13 cellular contexts compared by ENCODE assay signal in genomic region chr9:114363424-114363823, GRCh38. TPM values are rescaled to one million over a fixed set of nuclear protein-coding genes. Genes with fewer than 3 reads are reported as not detected.
A peak's percentile ranks its signal among the peaks of the same experiment; 100 is the strongest.
DNase-seq lines count a peak whose midpoint lies in the region; ATAC-seq, FAIRE-seq and TF ChIP-seq lines count a peak whose summit lies in the region.
"Had no signal": no experiment of that assay in that cellular context is flagged by ENCODE, and none has a peak within 500 bp of the region (broad histone marks: within the 10 kb centered on the region; RNA-seq: fewer than 3 reads in every experiment).

No MANE protein-coding gene starts in this region.

- no peaks in the 10 kb centered on the region for H3K9me3 Mint-ChIP-seq in activated naive CD8-positive, alpha-beta T cell treated with anti-CD3 and anti-CD28 coated beads for 36 hours

- CTCF ChIA-PET in SK-N-SH (lab: Yijun Ruan, JAX): interaction anchor here (1.0 kb wide), 1 partner anchor 26 kb away, joined by 3 read pairs; no protein-coding TSS in a partner anchor

- H3K79me2 ChIP-seq in SK-N-SH (ENCODE audit: insufficient read depth) (no peaks in the 10 kb centered on the region), Karpas-422 (ENCODE audit: low read length) (peaks cover 8% of the 10 kb centered on the region; the same call in 1 of the 2 replicates)

- H3K36me3 ChIP-seq in SK-N-SH (replicated peaks in 1 of 2; ENCODE audit: control insufficient read depth in 1 of 2, insufficient read depth in 2 of 2, low read length in 1 of 2): no peaks in the 10 kb centered on the region
- H3K36me3 ChIP-seq in Karpas-422 (ENCODE audit: insufficient read depth, low read length): peaks cover 63% of the 10 kb centered on the region
- H3K36me3 ChIP-seq in psoas muscle (ENCODE audit: insufficient read depth in 1 of 2, low read depth in 1 of 2): peaks cover 0 to 38% of the 10 kb centered on the region in 2 donors

- POLR2A ChIA-PET in SK-N-SH (lab: Yijun Ruan, JAX): no interaction called here

- peaks cover 78% of the 10 kb centered on the region for H3K36me3 Mint-ChIP-seq in activated naive CD8-positive, alpha-beta T cell treated with anti-CD3 and anti-CD28 coated beads for 36 hours

- WGBS in SK-N-SH (ENCODE audit: low lambda C conversion rate): 17% methylated on average over 1 of the region's 2 CpGs
- 43 to 70% (median 63%) methylated on average over 2 of the region's 2 CpGs for WGBS in psoas muscle, 3 donors

- H3K27me3 Mint-ChIP-seq in activated naive CD8-positive, alpha-beta T cell treated with anti-CD3 and anti-CD28 coated beads for 36 hours: no peaks in the 10 kb centered on the region

- H2AFZ ChIP-seq in SK-N-SH (ENCODE audit: low read depth) (no peak overlapping the region), Karpas-422 (ENCODE audit: low read length) (no peak overlapping the region)

- intact Hi-C loops in psoas muscle (cut with DNase I): no loop called here

- H3K4me2 ChIP-seq in SK-N-SH (0 out of 2 replicates have a peak overlapping the region, but pooled peaks have one; percentile 19), Karpas-422 (ENCODE audit: low read depth, low read length, poor library complexity, severe bottlenecking) (no peak overlapping the region)

- no peak for ATAC-seq in SK-N-SH treated with all-trans-retinoic acid at 6 μM for 48 hours
- ATAC-seq in psoas muscle: no peak
- ATAC-seq: Panc1 had no signal

- no peak for TF ChIP-seq EP300 in SK-N-SH (IDR thresholded peaks at IDR 0.05; ENCODE audit: borderline replicate concordance in 1 of 2, low read depth in 1 of 2, low read length in 1 of 2)

- H3K4me1 ChIP-seq in SK-N-SH (ENCODE audit: control insufficient read depth in 1 of 2, insufficient read depth in 2 of 2, low read depth in 1 of 2, low read length in 1 of 2) (peaks cover 0 to 5% of the 10 kb centered on the region in 2 experiments; a peak in 1 of 4 replicates), Karpas-422 (ENCODE audit: low read length) (peaks cover 50% of the 10 kb centered on the region), psoas muscle (no peaks in the 10 kb centered on the region)

- H3K9me2 ChIP-seq in SK-N-SH (no peaks in the 10 kb centered on the region), Karpas-422 (replicated peaks; ENCODE audit: insufficient read depth, low read length) (no peaks in the 10 kb centered on the region)

- peak overlapping the region; percentile 53 for H3K4me3 Mint-ChIP-seq in activated naive CD8-positive, alpha-beta T cell treated with anti-CD3 and anti-CD28 coated beads for 36 hours

- peaks cover 3% of the 10 kb centered on the region for H3F3A ChIP-seq in SK-N-SH (replicated peaks; ENCODE audit: insufficient read depth)

- H3K9ac ChIP-seq in SK-N-SH (no peak overlapping the region), Karpas-422 (ENCODE audit: low read length) (no peak overlapping the region)

- no peak for TF ChIP-seq CTCF in SK-N-SH (IDR thresholded peaks at IDR 0.05)
- TF ChIP-seq CTCF in psoas muscle (IDR thresholded peaks at IDR 0.05): no peak

- no peak overlapping the region for H3K4me3 ChIP-seq in SK-N-SH (ENCODE audit: low read depth in 2 of 2, low read length in 1 of 2)
- no peak overlapping the region for H3K4me3 ChIP-seq in Karpas-422 (ENCODE audit: low read length)
- H3K4me3 ChIP-seq in skin epidermis: no peak overlapping the region
- H3K4me3 ChIP-seq in psoas muscle: no peak overlapping the region
- H3K4me3 ChIP-seq: tibial artery had no signal

- H4K20me1 ChIP-seq in SK-N-SH (ENCODE audit: insufficient read depth) (no peaks in the 10 kb centered on the region), Karpas-422 (ENCODE audit: insufficient read depth, low read depth, low read length) (no peaks in the 10 kb centered on the region)

- no peak for DNase-seq in SK-N-SH
- DNase-seq in Karpas-422: no peak
- peak; percentile 41 for DNase-seq in activated naive CD8-positive, alpha-beta T cell treated with anti-CD3 and anti-CD28 coated beads for 36 hours
- no peak for DNase-seq in psoas muscle
- DNase-seq in HTR-8/SVneo (ENCODE audit: insufficient read length, low spot score): no peak
- no peak for DNase-seq in GM19240 (ENCODE audit: insufficient read length, low spot score)
- DNase-seq: DMS 273 treated with DMSO at 0.1 percent for 48 hours, NCI-H345, tibial artery had no signal

- H3K27ac ChIP-seq in SK-N-SH (ENCODE audit: low read depth in 2 of 2, low read length in 1 of 2) (no peak overlapping the region), Karpas-422 (ENCODE audit: low read length) (peak overlapping the region; percentile 95), skin epidermis (peak overlapping the region in 11 of 21 experiments; percentile 1 to 87 (median 26)), psoas muscle (no peak overlapping the region)
- H3K27ac ChIP-seq: 22Rv1 had no signal

- peak overlapping the region; percentile 93 for H3K27ac Mint-ChIP-seq in activated naive CD8-positive, alpha-beta T cell treated with anti-CD3 and anti-CD28 coated beads for 36 hours

- no peaks in the 10 kb centered on the region for H3K9me3 ChIP-seq in SK-N-SH
- no peaks in the 10 kb centered on the region for H3K9me3 ChIP-seq in Karpas-422 (ENCODE audit: low read length)
- no peaks in the 10 kb centered on the region for H3K9me3 ChIP-seq in psoas muscle
- H3K9me3 ChIP-seq: tibial artery had no signal

- no peaks in the 10 kb centered on the region for H3K27me3 ChIP-seq in SK-N-SH (ENCODE audit: insufficient read depth)
- no peaks in the 10 kb centered on the region for H3K27me3 ChIP-seq in Karpas-422 (ENCODE audit: low read length)
- H3K27me3 ChIP-seq in psoas muscle (ENCODE audit: insufficient read depth in 3 of 3, low read length in 2 of 3): no peaks in the 10 kb centered on the region
- H3K27me3 ChIP-seq: tibial artery had no signal

- FAIRE-seq in HTR-8/SVneo (lab: Jason Lieb, UNC): no peak

- TF ChIP-seq RAD21 in SK-N-SH (IDR thresholded peaks at IDR 0.05; ENCODE audit: low read length): no peak

- peaks cover 81% of the 10 kb centered on the region for H3K4me1 Mint-ChIP-seq in activated naive CD8-positive, alpha-beta T cell treated with anti-CD3 and anti-CD28 coated beads for 36 hours

TF ChIP-seq in SK-N-SH, 30 proteins besides CTCF, POLR2A, EP300 and RAD21 (continues in another document):
- TF ChIP-seq MEF2A (IDR thresholded peaks at IDR 0.05; ENCODE audit: borderline replicate concordance, low read depth) (no peak), RCOR1 (IDR thresholded peaks at IDR 0.05; ENCODE audit: low read length) (no peak)

TF ChIP-seq in SK-N-SH treated with all-trans-retinoic acid at 6 μM for 48 hours, 23 proteins besides CTCF, POLR2A, EP300 and RAD21:
- no peak for TF ChIP-seq GLIS3 (CRISPR knock-in tag; IDR thresholded peaks at IDR 0.05)
- TF ChIP-seq OSR1 (CRISPR knock-in tag; IDR thresholded peaks at IDR 0.05): no peak
- no peak for TF ChIP-seq TSHZ2 (CRISPR knock-in tag; IDR thresholded peaks at IDR 0.05)
- no peak for TF ChIP-seq RARB (CRISPR knock-in tag; IDR thresholded peaks at IDR 0.05)
- no peak for TF ChIP-seq SNAI2 (CRISPR knock-in tag; IDR thresholded peaks at IDR 0.05)
- no peak for TF ChIP-seq ZNF565 (CRISPR knock-in tag; conservative IDR thresholded peaks at IDR 0.05; ENCODE audit: low read depth)
- no peak for TF ChIP-seq ARNTL (CRISPR knock-in tag; IDR thresholded peaks at IDR 0.05; ENCODE audit: borderline replicate concordance, low read depth)
- TF ChIP-seq TCF4 (CRISPR knock-in tag; IDR thresholded peaks at IDR 0.05; ENCODE audit: borderline replicate concordance): no peak

RNA-seq across cellular contexts. Expression of gene AKNA, which starts 24.4 kb away (rescaled TPM):
- polyA plus RNA-seq in SK-N-SH (2012; rRNA removed) (0.70 and 0.84 TPM in 2 replicates), psoas muscle (1 to 10 TPM; 1.5 to 2.1 (median 1.9) TPM)
- polyA plus RNA-seq in SK-N-SH (2012; cell fraction: cytosol; rRNA removed): 0.28 and 0.55 TPM in 2 replicates
- 2.4 and 3.0 TPM in 2 replicates for polyA plus RNA-seq in SK-N-SH (2012; cell fraction: nucleus; rRNA removed)
- total RNA-seq in Karpas-422 (2014; rRNA removed; shearing (Covaris generic); ENCODE audit: low replicate concordance): 77.9 and 122 TPM in 2 replicates
- 100 to 1,000 TPM; 129 to 130 TPM for total RNA-seq in activated naive CD8-positive, alpha-beta T cell treated with anti-CD3 and anti-CD28 coated beads for 36 hours
- 1 to 10 TPM; 2.3 to 3.9 (median 2.9) TPM for total RNA-seq in psoas muscle

RNA-seq across cellular contexts. Expression of gene ORM2, which starts 33.8 kb away (rescaled TPM):
- not detected in 2 replicates for polyA plus RNA-seq in SK-N-SH (2012; rRNA removed)
- polyA plus RNA-seq in SK-N-SH (2012; cell fraction: cytosol; rRNA removed): not detected in 2 replicates
- polyA plus RNA-seq in SK-N-SH (2012; cell fraction: nucleus; rRNA removed): not detected in 2 replicates
- total RNA-seq in Karpas-422 (2014; rRNA removed; shearing (Covaris generic); ENCODE audit: low replicate concordance): not detected in 2 replicates
- not detected for total RNA-seq in activated naive CD8-positive, alpha-beta T cell treated with anti-CD3 and anti-CD28 coated beads for 36 hours
- not detected for total RNA-seq in psoas muscle
- under 1 TPM in 1 of 3 donors, not detected in 2; 0.68 TPM for polyA plus RNA-seq in psoas muscle

RNA-seq across cellular contexts. Expression of gene ORM1, which starts 40.5 kb away (rescaled TPM):
- polyA plus RNA-seq in SK-N-SH (2012; rRNA removed) (not detected in 2 replicates), psoas muscle (under 1 TPM in 2 of 3 donors, not detected in 1; 0.21 to 0.63 TPM)
- not detected in 2 replicates for polyA plus RNA-seq in SK-N-SH (2012; cell fraction: cytosol; rRNA removed)
- polyA plus RNA-seq in SK-N-SH (2012; cell fraction: nucleus; rRNA removed): not detected in 2 replicates
- total RNA-seq in Karpas-422 (2014; rRNA removed; shearing (Covaris generic); ENCODE audit: low replicate concordance): not detected in 2 replicates
- not detected for total RNA-seq in activated naive CD8-positive, alpha-beta T cell treated with anti-CD3 and anti-CD28 coated beads for 36 hours
- 1 to 10 TPM in 2 of 4 donors, not detected in 2; 1.8 to 2.8 TPM for total RNA-seq in psoas muscle

Comparison
In these comparisons a context has a peak if more than half of its experiments do, and no peak if none do; other contexts are left out.
1. H3K27ac ChIP-seq: peak in Karpas-422 (single experiment) and skin epidermis (11 of 21); none in SK-N-SH (0 of 2) and psoas muscle (single experiment).
2. RNA of gene AKNA, which starts 24.4 kb away (total RNA-seq): 129 to 130 TPM in activated naive CD8-positive, alpha-beta T cell treated with anti-CD3 and anti-CD28 coated beads for 36 hours and 77.9 to 122 TPM in Karpas-422; 2.3 to 3.9 TPM in psoas muscle; every median in the first group is over 10 times any median in the second.